2 cellular contexts compared by ENCODE assay signal in the genomic region with DNA sequence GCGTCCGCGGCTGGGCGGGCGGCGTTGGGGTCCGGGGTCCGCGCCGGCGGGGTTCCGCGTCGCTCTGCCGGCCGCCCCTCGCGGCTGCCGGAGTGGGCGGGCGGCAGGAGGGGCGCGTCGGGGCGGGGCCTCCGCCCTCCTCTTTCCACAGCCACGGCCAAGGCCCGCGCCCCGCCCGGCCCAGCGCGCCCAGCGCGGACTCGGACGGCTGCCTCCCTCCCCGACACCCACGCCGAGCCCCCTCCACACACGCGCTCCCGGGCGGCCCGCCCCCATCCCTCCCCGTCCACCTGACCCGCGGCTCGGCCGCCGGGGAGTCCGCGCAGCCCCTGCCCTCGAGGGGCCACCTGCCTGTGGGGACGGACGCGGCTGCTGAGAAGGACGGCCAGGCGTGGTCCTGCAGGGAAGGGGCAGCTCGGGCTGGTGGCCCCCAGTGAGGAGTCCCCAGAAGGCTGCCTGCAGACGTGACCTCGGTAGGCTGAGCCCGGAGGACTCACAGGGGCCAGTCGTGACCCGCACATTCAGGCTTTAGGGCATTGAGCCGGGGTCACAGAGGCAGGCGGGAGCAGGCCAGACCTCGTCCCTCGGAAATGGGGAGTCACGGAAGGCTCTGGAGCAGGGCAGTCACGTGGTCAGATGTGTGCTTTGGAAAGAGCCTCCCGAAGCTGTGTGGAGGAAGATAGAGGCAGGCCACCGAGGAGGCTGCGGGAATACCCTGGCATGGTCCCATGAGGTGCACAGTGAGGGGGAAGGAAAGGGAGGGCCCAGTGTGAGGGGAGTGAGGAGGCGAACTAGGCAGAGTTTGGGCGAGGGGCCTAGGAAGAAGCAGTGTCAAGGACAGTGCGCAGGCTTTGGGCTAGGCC.
TF ChIP-seq lines count a peak whose summit lies in the region.

Gene COL8A2 (minus strand): TSS at position 94 of the 863 bp plus-strand sequence. CDS start 24,980 bp downstream, outside the sequence.

TF ChIP-seq in A549, 52 proteins besides CTCF, POLR2A, EP300 and RAD21:
- TF ChIP-seq NR3C1 (IDR thresholded peaks at IDR 0.05) = no peak

TF ChIP-seq in H1, 55 proteins besides CTCF, POLR2A, EP300 and RAD21:
- TF ChIP-seq, protein P1, sequence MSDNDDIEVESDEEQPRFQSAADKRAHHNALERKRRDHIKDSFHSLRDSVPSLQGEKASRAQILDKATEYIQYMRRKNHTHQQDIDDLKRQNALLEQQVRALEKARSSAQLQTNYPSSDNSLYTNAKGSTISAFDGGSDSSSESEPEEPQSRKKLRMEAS (IDR thresholded peaks at IDR 0.05) = peak; percentile 76
- TF ChIP-seq E2F6 (IDR thresholded peaks at IDR 0.05) = peak; percentile 61; the same call in 1 of the 2 replicates
- no peak for TF ChIP-seq ATF3 (IDR thresholded peaks at IDR 0.05; ENCODE audit: insufficient read depth, low read depth, low read length)
- no peak for TF ChIP-seq NANOG (IDR thresholded peaks at IDR 0.05; ENCODE audit: insufficient read depth, low read depth, low read length, poor library complexity, severe bottlenecking)
- peak; percentile 23; the same call in 1 of the 2 replicates for TF ChIP-seq KDM1A (IDR thresholded peaks at IDR 0.05; ENCODE audit: borderline replicate concordance, low read length)
- TF ChIP-seq EZH2 (IDR thresholded peaks at IDR 0.05; ENCODE audit: low read depth, low read length, severe bottlenecking) = peak; percentile 41
- TF ChIP-seq POU5F1 (IDR thresholded peaks at IDR 0.05; ENCODE audit: low read depth, low read length) = no peak
- no peak for TF ChIP-seq SP4 (IDR thresholded peaks at IDR 0.05; ENCODE audit: low read length)
- 0 out of 2 replicates have a peak, but pooled peaks have one; percentile 11 for TF ChIP-seq PHF8 (conservative IDR thresholded peaks at IDR 0.05; ENCODE audit: low read depth, low read length)
- TF ChIP-seq KDM4A (IDR thresholded peaks at IDR 0.05; ENCODE audit: low read depth, low read length, severe bottlenecking) = peak; percentile 62
- peak; percentile 56; the same call in 1 of the 2 replicates for TF ChIP-seq USF2 (IDR thresholded peaks at IDR 0.05; ENCODE audit: low read length)
- 0 out of 2 replicates have a peak, but pooled peaks have one; percentile 6 for TF ChIP-seq GABPA (IDR thresholded peaks at IDR 0.05; ENCODE audit: borderline replicate concordance, insufficient read depth, low read length)
